ENCODE assay signal across 11 cellular contexts in genomic region chr10:91587710-91588638, GRCh38. TPM values are rescaled to one million over a fixed set of nuclear protein-coding genes. Genes with fewer than 3 reads are reported as not detected.
A peak's percentile ranks its signal among the peaks of the same experiment; 100 is the strongest.
DNase-seq lines count a peak whose midpoint lies in the region; ATAC-seq and TF ChIP-seq lines count a peak whose summit lies in the region.
"Had no signal": no experiment of that assay in that cellular context is flagged by ENCODE, and none has a peak within 500 bp of the region (broad histone marks: within the 10 kb centered on the region; RNA-seq: fewer than 3 reads in every experiment).

No MANE protein-coding gene starts in this region.

- H3K27ac Mint-ChIP-seq in endothelial cell (ENCODE audit: unreplicated experiment): no peak overlapping the region
- H3K27ac Mint-ChIP-seq in stimulated activated effector memory CD8-positive, alpha-beta T cell treated with anti-CD3 and anti-CD28 coated beads, Interleukin-12 subunit alpha, Interleukin-12 subunit beta, amount 100 ng/mL, for 72 hours: no peak overlapping the region
- H3K27ac Mint-ChIP-seq: memory B cell had no signal

- H3K9me3 Mint-ChIP-seq in endothelial cell (ENCODE audit: unreplicated experiment): no peaks in the 10 kb centered on the region
- no peaks in the 10 kb centered on the region for H3K9me3 Mint-ChIP-seq in stimulated activated effector memory CD8-positive, alpha-beta T cell treated with anti-CD3 and anti-CD28 coated beads, Interleukin-12 subunit alpha, Interleukin-12 subunit beta, amount 100 ng/mL, for 72 hours
- H3K9me3 Mint-ChIP-seq: memory B cell had no signal

- no peaks in the 10 kb centered on the region for H3K9me2 ChIP-seq in SK-N-SH

- H3K9ac ChIP-seq in SK-N-SH: peak overlapping the region; percentile 25; the same call in 1 of the 2 replicates

- peaks cover 41% of the 10 kb centered on the region for H3F3A ChIP-seq in SK-N-SH (replicated peaks; ENCODE audit: insufficient read depth)

- H3K27me3 ChIP-seq in SK-N-SH (ENCODE audit: insufficient read depth) (no peaks in the 10 kb centered on the region), sigmoid colon (no peaks in the 10 kb centered on the region)
- H3K27me3 ChIP-seq: dorsolateral prefrontal cortex had no signal

- H3K4me1 ChIP-seq in SK-N-SH (ENCODE audit: control insufficient read depth in 1 of 2, insufficient read depth in 2 of 2, low read depth in 1 of 2, low read length in 1 of 2) (peaks cover 44 to 50% of the 10 kb centered on the region in 2 experiments), sigmoid colon (peaks cover 2 to 62% (median 58%) of the 10 kb centered on the region in 4 donors)

- no peaks in the 10 kb centered on the region for H3K79me2 ChIP-seq in SK-N-SH (ENCODE audit: insufficient read depth)

- no peak for ATAC-seq in GM18868 (IDR thresholded peaks at IDR 0.05; ENCODE audit: unreplicated experiment)
- ATAC-seq in stimulated activated effector memory CD8-positive, alpha-beta T cell treated with anti-CD3 and anti-CD28 coated beads, Interleukin-12 subunit alpha, Interleukin-12 subunit beta, amount 100 ng/mL, for 72 hours: no peak

- 22% methylated on average over 9 of the region's 9 CpGs for WGBS in SK-N-SH (ENCODE audit: low lambda C conversion rate)
- 68 to 72% methylated on average over 9 of the region's 9 CpGs for WGBS in sigmoid colon, 2 donors

- CTCF ChIA-PET in SK-N-SH (lab: Yijun Ruan, JAX): interaction anchor here (1.3 to 1.5 kb wide), 2 partner anchors 9 to 45 kb away, joined by 3 read pairs; partner anchors contain the start of gene PPP1R3C

- H3K4me2 ChIP-seq in SK-N-SH: peak overlapping the region; percentile 60

- H3K4me3 ChIP-seq in SK-N-SH (ENCODE audit: low read depth in 2 of 2, low read length in 1 of 2): no peak overlapping the region
- H3K4me3 ChIP-seq in fibroblast of villous mesenchyme (ENCODE audit: low read depth, low read length): no peak overlapping the region
- H3K4me3 ChIP-seq in sigmoid colon: no peak overlapping the region
- H3K4me3 ChIP-seq: dorsolateral prefrontal cortex had no signal

- no peaks in the 10 kb centered on the region for H3K4me1 Mint-ChIP-seq in endothelial cell (ENCODE audit: unreplicated experiment)
- H3K4me1 Mint-ChIP-seq in stimulated activated effector memory CD8-positive, alpha-beta T cell treated with anti-CD3 and anti-CD28 coated beads, Interleukin-12 subunit alpha, Interleukin-12 subunit beta, amount 100 ng/mL, for 72 hours: no peaks in the 10 kb centered on the region
- H3K4me1 Mint-ChIP-seq: memory B cell had no signal

- no peaks in the 10 kb centered on the region for H4K20me1 ChIP-seq in SK-N-SH (ENCODE audit: insufficient read depth)

- TF ChIP-seq EP300 in SK-N-SH (IDR thresholded peaks at IDR 0.05; ENCODE audit: borderline replicate concordance in 1 of 2, low read depth in 1 of 2, low read length in 1 of 2) (peak in 1 of 2 experiments; percentile 33; a peak in 1 of 4 replicates), sigmoid colon (IDR thresholded peaks at IDR 0.05) (no peak)

- peak; percentile 77 for DNase-seq in EH (ENCODE audit: low read depth)
- no peak for DNase-seq in SK-N-SH
- DNase-seq in fibroblast of villous mesenchyme (ENCODE audit: low read depth): peak; percentile 82
- no peak for DNase-seq in sigmoid colon
- no peak for DNase-seq in mesenteric fat pad (ENCODE audit: low spot score)
- DNase-seq in endothelial cell (ENCODE audit: low spot score): no peak
- no peak for DNase-seq in stimulated activated effector memory CD8-positive, alpha-beta T cell treated with anti-CD3 and anti-CD28 coated beads, Interleukin-12 subunit alpha, Interleukin-12 subunit beta, amount 100 ng/mL, for 72 hours (ENCODE audit: low spot score in 2 of 2)
- DNase-seq: NCI-H2081 had no signal

- TF ChIP-seq CTCF in SK-N-SH (IDR thresholded peaks at IDR 0.05) (no peak), fibroblast of villous mesenchyme (IDR thresholded peaks at IDR 0.05; ENCODE audit: insufficient read depth, low read depth, low read length) (no peak), sigmoid colon (IDR thresholded peaks at IDR 0.05) (no peak), endothelial cell (IDR thresholded peaks at IDR 0.05; ENCODE audit: unreplicated experiment) (no peak)

- POLR2A ChIA-PET in SK-N-SH (lab: Yijun Ruan, JAX): no interaction called here

- no peak for TF ChIP-seq RAD21 in SK-N-SH (IDR thresholded peaks at IDR 0.05; ENCODE audit: low read length)

- peaks cover 1% of the 10 kb centered on the region for H3K27me3 Mint-ChIP-seq in endothelial cell (ENCODE audit: unreplicated experiment)

- H3K27ac ChIP-seq in SK-N-SH (ENCODE audit: low read depth in 2 of 2, low read length in 1 of 2): peak overlapping the region; percentile 92 to 97; a peak in 3 of 4 replicates
- H3K27ac ChIP-seq in sigmoid colon: peak overlapping the region; percentile 85 to 95 (median 90)

- 0 out of 2 replicates have a peak overlapping the region, but pooled peaks have one; percentile 15 for H2AFZ ChIP-seq in SK-N-SH (ENCODE audit: low read depth)

- no peaks in the 10 kb centered on the region for H3K36me3 ChIP-seq in SK-N-SH (replicated peaks in 1 of 2; ENCODE audit: control insufficient read depth in 1 of 2, insufficient read depth in 2 of 2, low read length in 1 of 2)
- no peaks in the 10 kb centered on the region for H3K36me3 ChIP-seq in sigmoid colon

- no peak for TF ChIP-seq POLR2A in sigmoid colon (IDR thresholded peaks at IDR 0.05)

- H3K9me3 ChIP-seq in SK-N-SH (no peaks in the 10 kb centered on the region), sigmoid colon (no peaks in the 10 kb centered on the region)

- H3K36me3 Mint-ChIP-seq in endothelial cell (ENCODE audit: low read depth, unreplicated experiment): no peaks in the 10 kb centered on the region
- H3K36me3 Mint-ChIP-seq in stimulated activated effector memory CD8-positive, alpha-beta T cell treated with anti-CD3 and anti-CD28 coated beads, Interleukin-12 subunit alpha, Interleukin-12 subunit beta, amount 100 ng/mL, for 72 hours: no peaks in the 10 kb centered on the region
- H3K36me3 Mint-ChIP-seq: memory B cell had no signal

- H3K4me3 Mint-ChIP-seq in endothelial cell (ENCODE audit: unreplicated experiment): no peak overlapping the region
- H3K4me3 Mint-ChIP-seq in stimulated activated effector memory CD8-positive, alpha-beta T cell treated with anti-CD3 and anti-CD28 coated beads, Interleukin-12 subunit alpha, Interleukin-12 subunit beta, amount 100 ng/mL, for 72 hours: no peak overlapping the region
- H3K4me3 Mint-ChIP-seq: memory B cell had no signal

- intact Hi-C loops in sigmoid colon (cut with DNase I): loop anchor here (2.0 kb wide), 1 partner anchor 45 kb away; the partner anchor contains the start of gene PPP1R3C

TF ChIP-seq in SK-N-SH, 30 proteins besides CTCF, POLR2A, EP300 and RAD21:
- TF ChIP-seq FOXM1 (IDR thresholded peaks at IDR 0.05; ENCODE audit: low read depth): no peak
- TF ChIP-seq PBX3 (IDR thresholded peaks at IDR 0.05): peak; percentile 86
- TF ChIP-seq JUND (IDR thresholded peaks at IDR 0.05): peak; percentile 82
- no peak for TF ChIP-seq USF1 (IDR thresholded peaks at IDR 0.05; ENCODE audit: borderline replicate concordance, low read depth)
- TF ChIP-seq NFIC (IDR thresholded peaks at IDR 0.05; ENCODE audit: borderline replicate concordance): peak; percentile 66; the same call in 1 of the 2 replicates
- TF ChIP-seq, protein P1, sequence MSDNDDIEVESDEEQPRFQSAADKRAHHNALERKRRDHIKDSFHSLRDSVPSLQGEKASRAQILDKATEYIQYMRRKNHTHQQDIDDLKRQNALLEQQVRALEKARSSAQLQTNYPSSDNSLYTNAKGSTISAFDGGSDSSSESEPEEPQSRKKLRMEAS (IDR thresholded peaks at IDR 0.05; ENCODE audit: low read depth): 0 out of 2 replicates have a peak, but pooled peaks have one; percentile 44
- peak; percentile 85 for TF ChIP-seq FOSL2 (IDR thresholded peaks at IDR 0.05; ENCODE audit: borderline replicate concordance, low read depth)
- TF ChIP-seq TCF12 (IDR thresholded peaks at IDR 0.05): peak; percentile 81
- no peak for TF ChIP-seq RFX5 (IDR thresholded peaks at IDR 0.05; ENCODE audit: low read length)
- TF ChIP-seq POLR2AphosphoS5 (IDR thresholded peaks at IDR 0.05; ENCODE audit: low read depth, low read length): no peak
- no peak for TF ChIP-seq ELF1 (IDR thresholded peaks at IDR 0.05)

RNA-seq across cellular contexts. Expression of gene PPP1R3C, which starts 44.9 kb away (rescaled TPM):
- polyA plus RNA-seq in SK-N-SH (2012; rRNA removed): 9.0 and 11.5 TPM in 2 replicates
- polyA plus RNA-seq in SK-N-SH (2012; cell fraction: cytosol; rRNA removed): 11.8 and 13.2 TPM in 2 replicates
- 6.0 and 10.4 TPM in 2 replicates for polyA plus RNA-seq in SK-N-SH (2012; cell fraction: nucleus; rRNA removed)
- 57.0 and 109 TPM in 2 replicates for total RNA-seq in fibroblast of villous mesenchyme
- total RNA-seq in sigmoid colon: 10 to 100 TPM; 23.7 to 40.0 (median 34.4) TPM
- 1 to 10 TPM; 1.9 to 4.2 (median 3.2) TPM for polyA plus RNA-seq in sigmoid colon
- 3.0 TPM for total RNA-seq in mesenteric fat pad
- total RNA-seq in endothelial cell (ENCODE audit: unreplicated experiment): 0.31 TPM

Comparison
In these comparisons a context has a peak if more than half of its experiments do, and no peak if none do; other contexts are left out.
1. DNase-seq: peak in EH (single experiment) and fibroblast of villous mesenchyme (single experiment); none in SK-N-SH (single experiment), sigmoid colon (single experiment), mesenteric fat pad (single experiment), endothelial cell (single experiment) and stimulated activated effector memory CD8-positive, alpha-beta T cell treated with anti-CD3 and anti-CD28 coated beads, Interleukin-12 subunit alpha, Interleukin-12 subunit beta, amount 100 ng/mL, for 72 hours (0 of 2).